8 cellular contexts compared by ENCODE assay signal in the genomic region with DNA sequence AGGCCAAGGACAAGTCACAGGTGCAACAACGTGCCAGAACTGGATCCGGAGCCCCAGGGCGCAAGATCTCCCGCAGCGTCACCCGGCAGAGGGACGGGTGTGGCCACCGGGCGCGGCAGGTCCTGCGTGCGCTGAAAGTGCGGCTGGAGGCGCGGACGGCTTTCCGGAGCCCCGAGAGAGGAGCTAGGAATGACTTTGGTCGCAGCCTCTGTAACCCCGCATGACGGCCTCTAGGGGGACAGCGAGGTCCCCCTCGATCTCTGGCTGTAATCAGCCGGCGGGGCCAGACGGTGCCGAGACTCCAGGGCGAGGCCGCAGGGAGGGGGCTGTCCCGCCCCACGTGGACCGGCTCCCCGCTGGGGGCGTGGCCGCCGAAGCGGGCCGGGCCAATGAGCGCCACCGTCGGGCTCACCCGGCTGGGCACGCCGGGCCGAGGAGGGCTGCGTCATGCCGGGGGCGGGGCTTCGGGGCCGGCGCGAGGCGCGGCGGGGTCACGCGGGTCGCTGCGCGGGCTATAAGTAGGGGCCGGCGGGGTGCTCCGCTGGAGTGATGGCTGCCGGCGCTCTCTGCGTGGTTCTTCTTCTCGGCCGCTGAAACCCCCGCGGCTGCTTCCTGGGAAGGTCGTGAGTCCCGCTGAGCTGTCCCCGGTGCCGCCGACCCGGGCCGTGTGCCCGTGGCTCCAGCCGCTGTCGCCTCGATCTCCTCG. TPM values are rescaled to one million over a fixed set of nuclear protein-coding genes. Genes with fewer than 3 reads are reported as not detected.
DNase-seq lines count a peak whose midpoint lies in the region; ATAC-seq and TF ChIP-seq lines count a peak whose summit lies in the region.

Gene SLC20A1, plus strand, starts transcription at position 544 of the 706 bp plus-strand sequence. CDS start 890 bp downstream, outside the sequence.

- intact Hi-C loops in adrenal gland (cut with DNase I), result no loop called here
- intact Hi-C loops in heart right ventricle (cut with DNase I), result loop anchor here in 1 of 10 donors (2.0 to 5.0 kb wide), 2 partner anchors 19 to 42 kb away; no protein-coding TSS in a partner anchor

- H3K9me3 ChIP-seq in adrenal gland (replicated peaks in 1 of 3) (no peaks in the 10 kb centered on the region), heart right ventricle (no peaks in the 10 kb centered on the region)

- POLR2A ChIA-PET in T-cell (lab: Charles Lee), result interaction anchor here (0.6 to 1.7 kb wide), 11 partner anchors 8 to 386 kb away, joined by 3 to 6 read pairs (median 3); no protein-coding TSS in a partner anchor

- H3K4me3 ChIP-seq in GM12875 (ENCODE audit: low read depth, low read length), result peak within 1 kb of the TSS; percentile 84
- H3K4me3 ChIP-seq in adrenal gland, result peak within 1 kb of the TSS; percentile 74 to 96 (median 84)
- H3K4me3 ChIP-seq in heart right ventricle, result peak within 1 kb of the TSS; percentile 71 to 98 (median 88)

- H3K27me3 ChIP-seq in adrenal gland (no peaks in the 10 kb centered on the region), heart right ventricle (no peaks in the 10 kb centered on the region)

- TF ChIP-seq POLR2A in adrenal gland (IDR thresholded peaks at IDR 0.05), result peak; percentile 99

- H3K36me3 Mint-ChIP-seq in T-cell (peaks cover 36% of the 10 kb centered on the region), progenitor cell of endocrine pancreas (ENCODE audit: insufficient read depth) (peaks cover 12% of the 10 kb centered on the region)

- WGBS in adrenal gland, 4 donors, result 0 to 10% (median 0%) methylated on average over 2 to 82 of the region's 82 CpGs
- WGBS in heart right ventricle, 2 donors, result 0% methylated on average over 71 to 82 of the region's 82 CpGs

- H3K27ac ChIP-seq in adrenal gland (peak within 1 kb of the TSS; percentile 86 to 98 (median 97)), heart right ventricle (peak within 1 kb of the TSS; percentile 94 to 99 (median 98))

- CTCF ChIA-PET in T-cell (lab: Charles Lee), result interaction anchor here (0.6 to 4.6 kb wide), 12 partner anchors 8 to 60 kb away, joined by 3 to 26 read pairs (median 4); no protein-coding TSS in a partner anchor

- H3K4me3 Mint-ChIP-seq in T-cell, result peak within 1 kb of the TSS; percentile 85 to 92 (median 88)
- peak within 1 kb of the TSS; percentile 83 for H3K4me3 Mint-ChIP-seq in progenitor cell of endocrine pancreas (ENCODE audit: low read depth)

- H3K9me3 Mint-ChIP-seq in T-cell (no peaks in the 10 kb centered on the region), progenitor cell of endocrine pancreas (ENCODE audit: low read depth) (no peaks in the 10 kb centered on the region)

- H3K36me3 ChIP-seq in adrenal gland (replicated peaks in 1 of 2) (peaks cover 0 to 17% of the 10 kb centered on the region in 2 donors), heart right ventricle (peaks cover 0 to 37% (median 28%) of the 10 kb centered on the region in 9 donors)

- peak; percentile 92 for ATAC-seq in HG02763 (IDR thresholded peaks at IDR 0.05; ENCODE audit: unreplicated experiment)
- peak; percentile 92 to 96 (median 92) for ATAC-seq in T-cell (replicated peaks in 1 of 4)
- peak; percentile 97 to 99 (median 98) for ATAC-seq in heart right ventricle

- H3K4me1 Mint-ChIP-seq in T-cell (peaks cover 51 to 59% (median 52%) of the 10 kb centered on the region in 3 donors), progenitor cell of endocrine pancreas (ENCODE audit: low read depth) (peaks cover 10% of the 10 kb centered on the region)

- TF ChIP-seq CTCF in GM12875 (IDR thresholded peaks at IDR 0.05; ENCODE audit: borderline replicate concordance, insufficient read depth, low read depth, low read length) (peak; percentile 78), adrenal gland (IDR thresholded peaks at IDR 0.05) (peak in 5 of 6 experiments; percentile 12 to 51 (median 38)), heart right ventricle (IDR thresholded peaks at IDR 0.05) (peak in 8 of 9 donors; percentile 37 to 63 (median 42)), progenitor cell of endocrine pancreas (IDR thresholded peaks at IDR 0.05; ENCODE audit: unreplicated experiment) (peak; percentile 82)

- H3K27me3 Mint-ChIP-seq in T-cell, result no peaks in the 10 kb centered on the region
- H3K27me3 Mint-ChIP-seq in progenitor cell of endocrine pancreas, result peaks cover 35% of the 10 kb centered on the region

- peaks cover 20 to 37% of the 10 kb centered on the region in 2 donors for H3K4me1 ChIP-seq in adrenal gland (replicated peaks in 1 of 2)
- H3K4me1 ChIP-seq in heart right ventricle, result peaks cover 4 to 84% (median 44%) of the 10 kb centered on the region in 9 donors

- peak; percentile 73 for DNase-seq in NCI-H1417 treated with DMSO at 0.1 percent for 48 hours (lab: John Stamatoyannopoulos, UW)
- DNase-seq in T-cell, result peak; percentile 92 to 99 (median 97)
- peak; percentile 94 to 98 (median 96) for DNase-seq in adrenal gland
- peak; percentile 93 to 98 for DNase-seq in heart right ventricle
- DNase-seq in progenitor cell of endocrine pancreas (ENCODE audit: low spot score, unreplicated experiment), result peak; percentile 95
- peak; percentile 96 for DNase-seq in ureter (ENCODE audit: low spot score)

- H3K27ac Mint-ChIP-seq in T-cell (peak within 1 kb of the TSS; percentile 86 to 91), progenitor cell of endocrine pancreas (peak within 1 kb of the TSS; percentile 88)

RNA-seq across cellular contexts. Expression of gene SLC20A1, which starts in this region (rescaled TPM):
- 100 to 1,000 TPM in 2 of 5 donors, 10 to 100 TPM in 3; 65.8 to 135 (median 83.0) TPM for total RNA-seq in T-cell
- 10 to 100 TPM in 6 of 8 donors, 1 to 10 TPM in 2; 6.9 to 24.8 (median 19.5) TPM for total RNA-seq in adrenal gland
- 10 to 100 TPM; 14.1 to 23.8 (median 20.8) TPM for polyA plus RNA-seq in adrenal gland
- total RNA-seq in heart right ventricle, result 10 to 100 TPM; 10.8 to 21.3 (median 13.2) TPM
- polyA plus RNA-seq in heart right ventricle, result 10 to 100 TPM in 1 of 2 donors, 1 to 10 TPM in 1; 9.9 to 14.3 TPM
- total RNA-seq in progenitor cell of endocrine pancreas, result 56.0 and 62.0 TPM in 2 replicates
- 77.2 TPM for total RNA-seq in ureter

Comparison
In these comparisons a context has a peak if more than half of its experiments do, and no peak if none do; other contexts are left out.
1. Peak in every context shown above with its lines: DNase-seq, ATAC-seq, H3K4me3 ChIP-seq and H3K27ac ChIP-seq.